ENCODE assay signal across 1 cellular context in genomic region chr16:4270091-4270490, GRCh38.
TF ChIP-seq lines count a peak whose summit lies in the region.

No MANE protein-coding gene starts in this region.

TF ChIP-seq in GM23338, 12 proteins besides CTCF, POLR2A, EP300 and RAD21 (continued from another document):
- TF ChIP-seq ZNF462 (CRISPR knock-in tag; IDR thresholded peaks at IDR 0.05) (no peak), STAT1 (IDR thresholded peaks at IDR 0.05; ENCODE audit: unreplicated experiment) (no peak), ETS1 (IDR thresholded peaks at IDR 0.05) (no peak), NANOG (IDR thresholded peaks at IDR 0.05; ENCODE audit: borderline replicate concordance) (no peak), ZNF331 (CRISPR knock-in tag; IDR thresholded peaks at IDR 0.05; ENCODE audit: low read depth) (no peak), EZH2 (IDR thresholded peaks at IDR 0.05; ENCODE audit: low read depth, unreplicated experiment) (no peak), JUNB (IDR thresholded peaks at IDR 0.05; ENCODE audit: unreplicated experiment) (no peak), CREB1 (CRISPR knock-in tag; IDR thresholded peaks at IDR 0.05; ENCODE audit: low read depth) (no peak)
